ENCODE assay signal across 1 cellular context in the genomic region with DNA sequence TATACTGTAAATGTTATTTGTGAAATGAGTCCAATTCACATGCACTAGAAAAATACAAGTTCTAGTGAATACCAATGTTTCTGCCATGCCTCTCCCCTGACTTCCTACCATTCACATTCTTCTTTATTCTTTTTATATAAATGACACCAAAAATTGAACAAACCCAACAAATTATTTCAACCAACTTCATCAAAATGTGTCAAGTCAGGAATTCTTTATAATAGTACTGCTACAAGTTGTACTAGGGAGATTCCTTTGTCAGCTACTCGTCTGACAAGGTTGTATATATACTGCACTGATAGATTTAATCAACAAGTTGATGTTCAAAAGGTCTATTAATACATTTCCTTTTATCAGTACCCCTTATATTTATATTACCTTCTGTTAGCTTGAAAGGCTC.
TF ChIP-seq lines count a peak whose summit lies in the region.

No MANE protein-coding gene starts in this region.

TF ChIP-seq in IMR-90, 13 proteins besides CTCF, POLR2A, EP300 and RAD21 (continued from another document):
- TF ChIP-seq FOS (IDR thresholded peaks at IDR 0.05; ENCODE audit: low read depth, low read length): no peak
